ENCODE assay signal across 30 cellular contexts in the genomic region with DNA sequence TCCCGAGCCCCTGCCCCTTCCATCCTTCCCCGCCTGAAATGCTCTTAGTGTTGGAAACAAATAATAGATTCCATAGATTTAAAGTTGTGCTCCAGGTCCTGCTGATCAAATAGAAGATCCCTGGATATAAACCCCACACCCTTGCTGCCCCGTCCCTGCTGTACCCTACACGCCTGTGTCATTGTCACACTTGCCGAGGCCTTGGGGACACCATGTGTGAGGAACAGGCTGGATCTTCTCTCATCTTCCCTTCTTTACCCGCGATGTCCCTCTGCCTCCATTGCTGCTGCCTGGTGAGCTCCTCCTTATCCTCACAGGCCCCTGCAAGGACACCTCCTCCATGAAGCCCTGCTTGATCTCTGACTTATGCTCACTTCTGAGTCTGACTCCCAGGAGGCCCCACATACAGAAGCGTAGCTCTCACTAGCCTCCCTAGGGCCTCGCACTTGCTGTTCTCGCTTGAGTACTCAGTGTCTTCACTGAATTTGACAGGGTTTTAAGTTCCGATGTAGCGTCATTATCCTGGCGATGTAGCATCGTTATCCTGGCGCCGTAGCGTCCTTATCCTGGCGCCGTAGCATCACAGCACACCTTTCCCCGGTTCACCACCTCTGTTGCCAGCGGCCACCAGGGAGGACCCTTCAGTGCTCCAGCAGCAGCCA.
DNase-seq lines count a peak whose midpoint lies in the region; ATAC-seq and TF ChIP-seq lines count a peak whose summit lies in the region.
"Had no signal": no experiment of that assay in that cellular context is flagged by ENCODE, and none has a peak within 500 bp of the region (broad histone marks: within the 10 kb centered on the region; RNA-seq: fewer than 3 reads in every experiment).

No MANE protein-coding gene starts in this region.

- CTCF ChIA-PET in activated CD8-positive, alpha-beta memory T cell treated with anti-CD3 and anti-CD28 coated beads, Interleukin-2, amount 10 ng/mL, durations not matched to agents 7 days and 5 days (lab: Charles Lee): no interaction called here

- no peak overlapping the region for H3K4me3 ChIP-seq in effector memory CD4-positive, alpha-beta T cell (ENCODE audit: insufficient read depth, low read depth, low read length, poor library complexity, severe bottlenecking)
- H3K4me3 ChIP-seq: A549, breast epithelium, hepatocyte, mucosa of descending colon, pancreas, suprapubic skin, vagina had no signal

- H3K27ac Mint-ChIP-seq in activated T-cell treated with anti-CD3 and anti-CD28 coated beads, Interleukin-2, amount 50 U/mL, for 24 hours: no peak overlapping the region
- H3K27ac Mint-ChIP-seq in activated CD8-positive, alpha-beta memory T cell treated with anti-CD3 and anti-CD28 coated beads, Interleukin-2, amount 10 ng/mL, durations not matched to agents 7 days and 5 days: no peak overlapping the region
- peak overlapping the region; percentile 85 for H3K27ac Mint-ChIP-seq in neural crest cell (ENCODE audit: unreplicated experiment)
- H3K27ac Mint-ChIP-seq in type B pancreatic cell: no peak overlapping the region
- H3K27ac Mint-ChIP-seq: activated naive CD4-positive, alpha-beta T cell treated with anti-CD3 and anti-CD28 coated beads, Interleukin-2, amount 50 U/mL, for 24 hours; activated T-helper 2 cell treated with anti-CD3 and anti-CD28 coated beads, Interferon-gamma antibody, Interleukin-2, Interleukin-4, amounts not matched to agents 10 μg/mL and 5 μg/mL and 100 μg/mL, durations not matched to agents 14 hours and 24 hours and 36 hours; natural killer cell had no signal

- no peaks in the 10 kb centered on the region for H3K4me1 Mint-ChIP-seq in activated T-cell treated with anti-CD3 and anti-CD28 coated beads, Interleukin-2, amount 50 U/mL, for 24 hours (ENCODE audit: low read depth)
- no peaks in the 10 kb centered on the region for H3K4me1 Mint-ChIP-seq in activated T-cell treated with anti-CD3 and anti-CD28 coated beads, Interleukin-2, amount 50 U/mL, for 4 hours (ENCODE audit: low read depth)
- H3K4me1 Mint-ChIP-seq in activated CD8-positive, alpha-beta memory T cell treated with anti-CD3 and anti-CD28 coated beads, Interleukin-2, amount 10 ng/mL, durations not matched to agents 7 days and 5 days: no peaks in the 10 kb centered on the region
- H3K4me1 Mint-ChIP-seq in neural crest cell (peaks cover 16% of the 10 kb centered on the region), type B pancreatic cell (ENCODE audit: unreplicated experiment) (peaks cover 7% of the 10 kb centered on the region)
- H3K4me1 Mint-ChIP-seq: activated naive CD4-positive, alpha-beta T cell treated with anti-CD3 and anti-CD28 coated beads, Interleukin-2, amount 50 U/mL, for 24 hours; natural killer cell had no signal

- H3K36me3 ChIP-seq in effector memory CD4-positive, alpha-beta T cell (ENCODE audit: control insufficient read depth, insufficient read depth, low read length): no peaks in the 10 kb centered on the region
- H3K36me3 ChIP-seq: breast epithelium, pancreas, suprapubic skin, vagina had no signal

- H3K36me3 Mint-ChIP-seq in activated T-cell treated with anti-CD3 and anti-CD28 coated beads, Interleukin-2, amount 50 U/mL, for 24 hours (ENCODE audit: low read depth): no peaks in the 10 kb centered on the region
- H3K36me3 Mint-ChIP-seq in activated T-cell treated with anti-CD3 and anti-CD28 coated beads, Interleukin-2, amount 50 U/mL, for 4 hours (ENCODE audit: insufficient read depth): no peaks in the 10 kb centered on the region
- H3K36me3 Mint-ChIP-seq in activated CD8-positive, alpha-beta memory T cell treated with anti-CD3 and anti-CD28 coated beads, Interleukin-2, amount 10 ng/mL, durations not matched to agents 7 days and 5 days: no peaks in the 10 kb centered on the region
- H3K36me3 Mint-ChIP-seq in neural crest cell (ENCODE audit: low read depth) (no peaks in the 10 kb centered on the region), type B pancreatic cell (no peaks in the 10 kb centered on the region)
- H3K36me3 Mint-ChIP-seq: activated naive CD4-positive, alpha-beta T cell treated with anti-CD3 and anti-CD28 coated beads, Interleukin-2, amount 50 U/mL, for 24 hours; CD4-positive, alpha-beta memory T cell; natural killer cell had no signal

- H3K4me1 ChIP-seq in effector memory CD4-positive, alpha-beta T cell (ENCODE audit: control insufficient read depth, insufficient read depth, low read length, poor library complexity, severe bottlenecking): no peaks in the 10 kb centered on the region
- H3K4me1 ChIP-seq: A549, breast epithelium, pancreas, suprapubic skin, vagina had no signal

- no peaks in the 10 kb centered on the region for H3K27me3 ChIP-seq in effector memory CD4-positive, alpha-beta T cell (replicated peaks; ENCODE audit: control insufficient read depth, insufficient read depth, low read length, poor library complexity, severe bottlenecking)
- H3K27me3 ChIP-seq: hepatocyte, pancreas, vagina had no signal

- no peak overlapping the region for H3K27ac ChIP-seq in effector memory CD4-positive, alpha-beta T cell (ENCODE audit: insufficient read depth, low read length, poor library complexity, severe bottlenecking)
- H3K27ac ChIP-seq: A549, breast epithelium, epithelial cell of prostate, hepatocyte, HL-60, pancreas, suprapubic skin, vagina had no signal

- no peak for TF ChIP-seq CTCF in neural crest cell (conservative IDR thresholded peaks at IDR 0.05)
- TF ChIP-seq CTCF in type B pancreatic cell (conservative IDR thresholded peaks at IDR 0.05): no peak

- H3K27me3 Mint-ChIP-seq in activated T-cell treated with anti-CD3 and anti-CD28 coated beads, Interleukin-2, amount 50 U/mL, for 24 hours: peaks cover 12% of the 10 kb centered on the region
- H3K27me3 Mint-ChIP-seq in activated T-cell treated with anti-CD3 and anti-CD28 coated beads, Interleukin-2, amount 50 U/mL, for 4 hours (ENCODE audit: low read depth): peaks cover 2% of the 10 kb centered on the region
- H3K27me3 Mint-ChIP-seq in activated CD8-positive, alpha-beta memory T cell treated with anti-CD3 and anti-CD28 coated beads, Interleukin-2, amount 10 ng/mL, durations not matched to agents 7 days and 5 days: peaks cover 8% of the 10 kb centered on the region
- H3K27me3 Mint-ChIP-seq in neural crest cell (ENCODE audit: low read depth) (peaks cover 3% of the 10 kb centered on the region), type B pancreatic cell (peaks cover 10% of the 10 kb centered on the region)
- H3K27me3 Mint-ChIP-seq: activated naive CD4-positive, alpha-beta T cell treated with anti-CD3 and anti-CD28 coated beads, Interleukin-2, amount 50 U/mL, for 24 hours had no signal

- no peaks in the 10 kb centered on the region for H3K9me3 ChIP-seq in effector memory CD4-positive, alpha-beta T cell (ENCODE audit: control insufficient read depth, low read length)
- H3K9me3 ChIP-seq: A549, breast epithelium, mucosa of descending colon, pancreas, suprapubic skin, vagina had no signal

- H3K4me3 Mint-ChIP-seq in activated T-cell treated with anti-CD3 and anti-CD28 coated beads, Interleukin-2, amount 50 U/mL, for 24 hours: no peak overlapping the region
- no peak overlapping the region for H3K4me3 Mint-ChIP-seq in activated T-cell treated with anti-CD3 and anti-CD28 coated beads, Interleukin-2, amount 50 U/mL, for 4 hours
- H3K4me3 Mint-ChIP-seq in activated CD8-positive, alpha-beta memory T cell treated with anti-CD3 and anti-CD28 coated beads, Interleukin-2, amount 10 ng/mL, durations not matched to agents 7 days and 5 days: no peak overlapping the region
- H3K4me3 Mint-ChIP-seq in neural crest cell (no peak overlapping the region), type B pancreatic cell (no peak overlapping the region)
- H3K4me3 Mint-ChIP-seq: activated naive CD4-positive, alpha-beta T cell treated with anti-CD3 and anti-CD28 coated beads, Interleukin-2, amount 50 U/mL, for 24 hours; CD4-positive, alpha-beta memory T cell; natural killer cell had no signal

- peak; percentile 23 for DNase-seq in activated T-cell treated with anti-CD3 and anti-CD28 coated beads, Interleukin-2, amount 50 U/mL, for 24 hours
- DNase-seq in activated T-cell treated with anti-CD3 and anti-CD28 coated beads, Interleukin-2, amount 50 U/mL, for 4 hours: no peak
- peak; percentile 22 for DNase-seq in activated CD8-positive, alpha-beta memory T cell treated with anti-CD3 and anti-CD28 coated beads, Interleukin-2, amount 10 ng/mL, durations not matched to agents 7 days and 5 days
- DNase-seq in neural crest cell (ENCODE audit: low read depth, low spot score) (no peak), type B pancreatic cell (ENCODE audit: extremely low spot score, unreplicated experiment) (peak; percentile 36), NCI-H2029 treated with DMSO at 0.1 percent for 48 hours (lab: John Stamatoyannopoulos, UW) (no peak)
- no peak for DNase-seq in effector memory CD4-positive, alpha-beta T cell
- DNase-seq: CD4-positive, alpha-beta memory T cell; effector CD4-positive, alpha-beta T cell; EL; mucosa of descending colon; natural killer cell; NCI-H1417 treated with DMSO at 0.1 percent for 48 hours; NCI-H2081; NCI-H526; pancreas; PC-3; SHP77; small intestine; stimulated activated naive CD4-positive, alpha-beta T cell had no signal

- H3K9me3 Mint-ChIP-seq in activated T-cell treated with anti-CD3 and anti-CD28 coated beads, Interleukin-2, amount 50 U/mL, for 24 hours: peaks cover 6% of the 10 kb centered on the region
- H3K9me3 Mint-ChIP-seq in activated T-cell treated with anti-CD3 and anti-CD28 coated beads, Interleukin-2, amount 50 U/mL, for 4 hours: no peaks in the 10 kb centered on the region
- no peaks in the 10 kb centered on the region for H3K9me3 Mint-ChIP-seq in activated CD8-positive, alpha-beta memory T cell treated with anti-CD3 and anti-CD28 coated beads, Interleukin-2, amount 10 ng/mL, durations not matched to agents 7 days and 5 days (ENCODE audit: low read depth)
- H3K9me3 Mint-ChIP-seq in neural crest cell: peaks cover 3% of the 10 kb centered on the region
- H3K9me3 Mint-ChIP-seq in type B pancreatic cell: peaks cover 6% of the 10 kb centered on the region
- H3K9me3 Mint-ChIP-seq: activated naive CD4-positive, alpha-beta T cell treated with anti-CD3 and anti-CD28 coated beads, Interleukin-2, amount 50 U/mL, for 24 hours; activated T-helper 2 cell treated with anti-CD3 and anti-CD28 coated beads, Interferon-gamma antibody, Interleukin-2, Interleukin-4, amounts not matched to agents 10 μg/mL and 5 μg/mL and 100 μg/mL, durations not matched to agents 14 hours and 24 hours and 36 hours; natural killer cell had no signal

- ATAC-seq in activated T-cell treated with anti-CD3 and anti-CD28 coated beads, Interleukin-2, amount 50 U/mL, for 4 hours: no peak
- ATAC-seq in activated CD8-positive, alpha-beta memory T cell treated with anti-CD3 and anti-CD28 coated beads, Interleukin-2, amount 10 ng/mL, durations not matched to agents 7 days and 5 days: no peak
- ATAC-seq in HG03045 (IDR thresholded peaks at IDR 0.05; ENCODE audit: unreplicated experiment): no peak
- ATAC-seq: A549, mucosa of descending colon, natural killer cell, pancreas, PC-3 had no signal

Comparison
In these comparisons a context has a peak if more than half of its experiments do, and no peak if none do; other contexts are left out.
1. DNase-seq: peak in activated T-cell treated with anti-CD3 and anti-CD28 coated beads, Interleukin-2, amount 50 U/mL, for 24 hours (single experiment), activated CD8-positive, alpha-beta memory T cell treated with anti-CD3 and anti-CD28 coated beads, Interleukin-2, amount 10 ng/mL, durations not matched to agents 7 days and 5 days (single experiment) and type B pancreatic cell (single experiment); none in activated T-cell treated with anti-CD3 and anti-CD28 coated beads, Interleukin-2, amount 50 U/mL, for 4 hours (single experiment), neural crest cell (single experiment), NCI-H2029 treated with DMSO at 0.1 percent for 48 hours (single experiment) and effector memory CD4-positive, alpha-beta T cell (0 of 3).